8 cellular contexts compared by ENCODE assay signal in genomic region chr5:98796197-98796972, GRCh38.
DNase-seq lines count a peak whose midpoint lies in the region; ATAC-seq and TF ChIP-seq lines count a peak whose summit lies in the region.

No MANE protein-coding gene starts in this region.

- H3K4me2 ChIP-seq in DOHH2 (ENCODE audit: low read length): no peak overlapping the region

- H3F3A ChIP-seq in DOHH2 (ENCODE audit: control insufficient read depth, insufficient read depth): no peaks in the 10 kb centered on the region

- H3K79me2 ChIP-seq in DOHH2 (ENCODE audit: control insufficient read depth, low read length): peaks cover 3% of the 10 kb centered on the region

- no peaks in the 10 kb centered on the region for H3K27me3 ChIP-seq in DOHH2 (ENCODE audit: control insufficient read depth, low read length)

- H3K4me1 ChIP-seq in DOHH2 (ENCODE audit: control insufficient read depth, low read length): peaks cover 4% of the 10 kb centered on the region

- peak; percentile 11 for DNase-seq in SHP77 treated with DMSO at 0.1 percent for 48 hours (lab: John Stamatoyannopoulos, UW)
- peak; percentile 77 for DNase-seq in astrocyte of the hippocampus (ENCODE audit: low read depth, low spot score)
- DNase-seq in iPS-NIHi7 (ENCODE audit: extremely low spot score): peak; percentile 71
- peak; percentile 25 for DNase-seq in stimulated activated CD4-positive, alpha-beta T cell treated with anti-CD3 and anti-CD28 coated beads, Interleukin-4, amount 100 ng/mL, for 1 hour
- DNase-seq in NCI-H1048 (lab: John Stamatoyannopoulos, UW): no peak

- H3K27ac ChIP-seq in DOHH2 (ENCODE audit: low read depth, low read length): no peak overlapping the region

- H4K20me1 ChIP-seq in DOHH2 (ENCODE audit: control insufficient read depth, insufficient read depth, low read depth, low read length): no peaks in the 10 kb centered on the region

- ATAC-seq in GM19395 (IDR thresholded peaks at IDR 0.05; ENCODE audit: unreplicated experiment) (peak; percentile 85), HG03460 (IDR thresholded peaks at IDR 0.05; ENCODE audit: unreplicated experiment) (peak; percentile 75)

- H3K36me3 ChIP-seq in DOHH2 (ENCODE audit: control insufficient read depth, low read length): peaks cover 5% of the 10 kb centered on the region; the same call in 1 of the 2 replicates

- H3K9me2 ChIP-seq in DOHH2 (replicated peaks; ENCODE audit: control insufficient read depth, low read length): no peaks in the 10 kb centered on the region

- H3K9me3 ChIP-seq in DOHH2 (ENCODE audit: control insufficient read depth, insufficient read depth, low read length): no peaks in the 10 kb centered on the region

- no peak overlapping the region for H3K4me3 ChIP-seq in DOHH2 (ENCODE audit: low read length)

- TF ChIP-seq CTCF in DOHH2 (IDR thresholded peaks at IDR 0.05; ENCODE audit: low read depth, low read length, poor library complexity, severe bottlenecking): peak; percentile 80
